Comparison of ENCODE assay signal across 32 cellular contexts in genomic region chr12:70557583-70558263, GRCh38.
DNase-seq lines count a peak whose midpoint lies in the region; FAIRE-seq and TF ChIP-seq lines count a peak whose summit lies in the region.
"Had no signal": no experiment of that assay in that cellular context is flagged by ENCODE, and none has a peak within 500 bp of the region (broad histone marks: within the 10 kb centered on the region; RNA-seq: fewer than 3 reads in every experiment).

No MANE protein-coding gene starts in this region.

- no peak overlapping the region for H4K8ac ChIP-seq in neuronal stem cell (ENCODE audit: low read depth, low read length)

- no peaks in the 10 kb centered on the region for H3K27me3 ChIP-seq in neuronal stem cell (ENCODE audit: control insufficient read depth in 3 of 3, insufficient read depth in 3 of 3, low read depth in 1 of 3, low read length in 3 of 3)
- no peaks in the 10 kb centered on the region for H3K27me3 ChIP-seq in ascending aorta
- H3K27me3 ChIP-seq: breast epithelium, ovary, right lobe of liver, upper lobe of left lung had no signal

- no peak overlapping the region for H3K14ac ChIP-seq in neuronal stem cell (ENCODE audit: low read length)

- H3K36me3 ChIP-seq in neuronal stem cell (replicated peaks in 1 of 2; ENCODE audit: control insufficient read depth in 2 of 2, insufficient read depth in 2 of 2, low read length in 2 of 2) (no peaks in the 10 kb centered on the region), ascending aorta (no peaks in the 10 kb centered on the region)
- H3K36me3 ChIP-seq: breast epithelium, ovary, right lobe of liver had no signal

- H3K79me1 ChIP-seq in neuronal stem cell (ENCODE audit: low read depth, low read length), result no peaks in the 10 kb centered on the region

- intact Hi-C loops in ascending aorta (cut with DNase I), result no loop called here

- H3K18ac ChIP-seq in neuronal stem cell (ENCODE audit: low read length), result no peak overlapping the region

- H3K4me1 ChIP-seq in neuronal stem cell (ENCODE audit: control insufficient read depth in 2 of 2, insufficient read depth in 1 of 2, low read depth in 1 of 2, low read length in 2 of 2) (peaks cover 2 to 8% of the 10 kb centered on the region in 2 donors), ascending aorta (no peaks in the 10 kb centered on the region)
- H3K4me1 ChIP-seq: breast epithelium, right lobe of liver had no signal

- H2BK5ac ChIP-seq in neuronal stem cell (ENCODE audit: low read length), result no peak overlapping the region

- H2AFZ ChIP-seq in neuronal stem cell (ENCODE audit: low read length), result peak overlapping the region; percentile 15
- H2AFZ ChIP-seq: GM23338 had no signal

- H3K9ac ChIP-seq in neuronal stem cell (ENCODE audit: low read depth, low read length, poor library complexity), result no peak overlapping the region

- no peak overlapping the region for H3K23ac ChIP-seq in neuronal stem cell (ENCODE audit: low read depth, low read length, poor library complexity)

- H3K9me3 ChIP-seq in neuronal stem cell (replicated peaks in 1 of 2; ENCODE audit: control insufficient read depth in 2 of 2, insufficient read depth in 1 of 2, low read depth in 1 of 2, low read length in 2 of 2) (no peaks in the 10 kb centered on the region), ascending aorta (no peaks in the 10 kb centered on the region)
- H3K9me3 ChIP-seq: breast epithelium, ovary, right lobe of liver, upper lobe of left lung had no signal

- no peak overlapping the region for H2AK5ac ChIP-seq in neuronal stem cell (ENCODE audit: low read depth, low read length)

- peak; percentile 62 for FAIRE-seq in frontal cortex (lab: Jason Lieb, UNC)
- FAIRE-seq: endothelial cell of umbilical vein, GM12878, islet of Langerhans had no signal

- H3K4me2 ChIP-seq in neuronal stem cell (ENCODE audit: insufficient read depth, low read length, poor library complexity, severe bottlenecking), result no peak overlapping the region
- H3K4me2 ChIP-seq: GM23338 had no signal

- H3K4ac ChIP-seq in neuronal stem cell (ENCODE audit: low read length), result no peak overlapping the region

- H2BK15ac ChIP-seq in neuronal stem cell (ENCODE audit: low read length), result no peak overlapping the region

- no CpG with 5 or more reads among the region's 6 CpGs for WGBS in neuronal stem cell (ENCODE audit: extremely low coverage in 2 of 2, insufficient read length in 2 of 2, insufficient replicate concordance in 1 of 2), 2 donors

- no peak for TF ChIP-seq CTCF in ascending aorta (IDR thresholded peaks at IDR 0.05)

- DNase-seq in DMS53 (lab: John Stamatoyannopoulos, UW) (peak; percentile 38), DMS53 treated with DMSO at 0.1 percent for 48 hours (lab: John Stamatoyannopoulos, UW; ENCODE audit: unreplicated experiment) (no peak), frontal cortex (ENCODE audit: low spot score in 2 of 2) (peak in 1 of 2 donors; percentile 19), neuronal stem cell (ENCODE audit: low spot score) (no peak), ascending aorta (ENCODE audit: low spot score in 2 of 2) (no peak), 8988T (no peak)
- no peak for DNase-seq in stimulated activated CD4-positive, alpha-beta T cell treated with anti-CD3 and anti-CD28 coated beads, Interleukin-2, amount 100 ng/mL, for 24 hours
- DNase-seq: activated CD4-positive, alpha-beta T cell treated with anti-CD3 and anti-CD28 coated beads for 36 hours; activated CD8-positive, alpha-beta T cell treated with anti-CD3 and anti-CD28 coated beads, Interleukin-2, amount 10 ng/mL, durations not matched to agents 7 days and 5 days; activated naive CD4-positive, alpha-beta T cell treated with anti-CD3 and anti-CD28 coated beads, Interleukin-2, amount 50 U/mL, for 16 hours; activated T-cell treated with anti-CD3 and anti-CD28 coated beads for 4 hours; CD4-positive, CD25-positive, alpha-beta regulatory T cell; EL; Kasumi-1; naive thymus-derived CD4-positive, alpha-beta T cell; NCI-H1436; NCI-H2081 treated with DMSO at 0.1 percent for 48 hours; NCI-H226; NCI-H526 treated with DMSO at 0.1 percent for 48 hours; ovary; right lobe of liver; Right ventricle myocardium superior; stimulated activated CD4-positive, alpha-beta T cell treated with anti-CD3 and anti-CD28 coated beads, Interleukin-2, amount 100 ng/mL, for 48 hours; T-helper 9 cell; upper lobe of left lung had no signal

- H2BK12ac ChIP-seq in neuronal stem cell (ENCODE audit: low read length), result no peak overlapping the region

- H3K27ac ChIP-seq in neuronal stem cell (replicated peaks; ENCODE audit: low read length) (no peak overlapping the region), temporal lobe (ENCODE audit: low read depth, low read length) (peak overlapping the region; percentile 96), ascending aorta (no peak overlapping the region)
- H3K27ac ChIP-seq: 22Rv1, breast epithelium, ovary, right lobe of liver had no signal

- no peak overlapping the region for H2BK120ac ChIP-seq in neuronal stem cell (ENCODE audit: low read depth, low read length)

- H3K4me3 ChIP-seq in neuronal stem cell (ENCODE audit: low read length in 2 of 2) (no peak overlapping the region), ascending aorta (no peak overlapping the region)
- H3K4me3 ChIP-seq: breast epithelium, GM12878, GM23338, ovary, right lobe of liver, upper lobe of left lung had no signal

- H4K91ac ChIP-seq in neuronal stem cell (ENCODE audit: low read depth, low read length, poor library complexity), result no peak overlapping the region
